Comparison of ENCODE assay signal across 17 cellular contexts in the genomic region with DNA sequence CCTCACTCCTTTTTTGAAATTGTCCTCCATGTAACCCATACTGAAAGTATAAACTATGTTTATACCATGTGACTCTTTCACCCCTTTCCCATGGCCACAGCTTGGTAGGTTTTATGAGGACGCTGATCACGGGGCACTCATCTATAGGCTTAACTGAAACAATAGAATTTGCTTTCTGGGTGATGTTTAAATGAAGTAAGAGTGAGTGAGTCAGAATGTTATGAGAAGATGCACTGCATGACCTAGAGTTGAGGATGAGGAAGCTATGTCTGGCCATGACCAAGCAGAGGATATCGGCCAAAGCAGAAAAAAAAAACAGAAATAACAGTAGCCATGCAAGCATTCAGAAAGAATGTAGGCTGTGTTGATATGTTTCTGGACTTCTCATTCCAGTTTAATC. TPM values are rescaled to one million over a fixed set of nuclear protein-coding genes. Genes with fewer than 3 reads are reported as not detected.
DNase-seq lines count a peak whose midpoint lies in the region; ATAC-seq and FAIRE-seq lines count a peak whose summit lies in the region.
"Had no signal": no experiment of that assay in that cellular context is flagged by ENCODE, and none has a peak within 500 bp of the region (broad histone marks: within the 10 kb centered on the region; RNA-seq: fewer than 3 reads in every experiment).

No MANE protein-coding gene starts in this region.

- no peak overlapping the region for H3K27ac Mint-ChIP-seq in stimulated activated naive CD8-positive, alpha-beta T cell treated with anti-CD3 and anti-CD28 coated beads, Interleukin-15, amount 100 ng/mL, for 72 hours
- H3K27ac Mint-ChIP-seq: activated CD4-positive, alpha-beta T cell treated with anti-CD3 and anti-CD28 coated beads, Interleukin-2, amount 10 ng/mL, durations not matched to agents 7 days and 5 days; activated naive CD4-positive, alpha-beta T cell treated with anti-CD3 and anti-CD28 coated beads, Interleukin-2, amount 10 ng/mL, durations not matched to agents 7 days and 5 days; CD4-positive, alpha-beta memory T cell had no signal

- no peaks in the 10 kb centered on the region for H3K9me3 ChIP-seq in small intestine (ENCODE audit: control insufficient read depth, low read depth)

- DNase-seq in GM04503 (ENCODE audit: low read depth) = peak; percentile 3
- DNase-seq in NCI-H226 = peak; percentile 57
- peak; percentile 43 to 96 for DNase-seq in dermis microvascular lymphatic vessel endothelial cell (ENCODE audit: low read depth in 2 of 2)
- DNase-seq in pulmonary artery endothelial cell (ENCODE audit: low read depth, low spot score) = peak; percentile 67
- no peak for DNase-seq in small intestine
- no peak for DNase-seq in stimulated activated naive CD8-positive, alpha-beta T cell treated with anti-CD3 and anti-CD28 coated beads, Interleukin-15, amount 100 ng/mL, for 72 hours
- DNase-seq in NCI-H524 (lab: John Stamatoyannopoulos, UW) = no peak
- DNase-seq: activated CD4-positive, alpha-beta T cell treated with anti-CD3 and anti-CD28 coated beads, Interleukin-2, amount 10 ng/mL, durations not matched to agents 7 days and 5 days; activated naive CD4-positive, alpha-beta T cell treated with anti-CD3 and anti-CD28 coated beads, Interleukin-2, amount 10 ng/mL, durations not matched to agents 7 days and 5 days; CD4-positive, alpha-beta memory T cell; NCI-H1092 treated with DMSO at 0.1 percent for 48 hours; right cardiac atrium; SHP77 treated with DMSO at 0.1 percent for 48 hours had no signal

- no peak overlapping the region for H3K4me3 ChIP-seq in small intestine (ENCODE audit: low read depth in 1 of 2, low read length in 2 of 2)
- H3K4me3 ChIP-seq: GM12878 had no signal

- H3K4me1 ChIP-seq in small intestine (ENCODE audit: control insufficient read depth in 2 of 2, insufficient read depth in 1 of 2, low read depth in 1 of 2, low read length in 1 of 2) = no peaks in the 10 kb centered on the region

- ATAC-seq in stimulated activated naive CD8-positive, alpha-beta T cell treated with anti-CD3 and anti-CD28 coated beads, Interleukin-15, amount 100 ng/mL, for 72 hours = no peak
- ATAC-seq: GM12878, HepG2, right cardiac atrium had no signal

- no peak overlapping the region for H3K27ac ChIP-seq in small intestine (ENCODE audit: low read depth in 1 of 2, low read length in 1 of 2)

- H3K9me3 Mint-ChIP-seq in stimulated activated naive CD8-positive, alpha-beta T cell treated with anti-CD3 and anti-CD28 coated beads, Interleukin-15, amount 100 ng/mL, for 72 hours = no peaks in the 10 kb centered on the region
- H3K9me3 Mint-ChIP-seq: activated CD4-positive, alpha-beta T cell treated with anti-CD3 and anti-CD28 coated beads, Interleukin-2, amount 10 ng/mL, durations not matched to agents 7 days and 5 days; activated naive CD4-positive, alpha-beta T cell treated with anti-CD3 and anti-CD28 coated beads, Interleukin-2, amount 10 ng/mL, durations not matched to agents 7 days and 5 days; CD4-positive, alpha-beta memory T cell had no signal

- WGBS in small intestine, 3 donors = 83 to 87% (median 85%) methylated on average over 3 of the region's 3 CpGs

- no peak for FAIRE-seq in small intestine (lab: Jason Lieb, UNC)
- FAIRE-seq: GM12878, H1, HepG2 had no signal

- H3K4me3 Mint-ChIP-seq in stimulated activated naive CD8-positive, alpha-beta T cell treated with anti-CD3 and anti-CD28 coated beads, Interleukin-15, amount 100 ng/mL, for 72 hours = no peak overlapping the region
- H3K4me3 Mint-ChIP-seq: activated CD4-positive, alpha-beta T cell treated with anti-CD3 and anti-CD28 coated beads, Interleukin-2, amount 10 ng/mL, durations not matched to agents 7 days and 5 days; activated naive CD4-positive, alpha-beta T cell treated with anti-CD3 and anti-CD28 coated beads, Interleukin-2, amount 10 ng/mL, durations not matched to agents 7 days and 5 days; CD4-positive, alpha-beta memory T cell had no signal

- no peaks in the 10 kb centered on the region for H3K4me1 Mint-ChIP-seq in stimulated activated naive CD8-positive, alpha-beta T cell treated with anti-CD3 and anti-CD28 coated beads, Interleukin-15, amount 100 ng/mL, for 72 hours
- H3K4me1 Mint-ChIP-seq: activated CD4-positive, alpha-beta T cell treated with anti-CD3 and anti-CD28 coated beads, Interleukin-2, amount 10 ng/mL, durations not matched to agents 7 days and 5 days; activated naive CD4-positive, alpha-beta T cell treated with anti-CD3 and anti-CD28 coated beads, Interleukin-2, amount 10 ng/mL, durations not matched to agents 7 days and 5 days; CD4-positive, alpha-beta memory T cell had no signal

- no peaks in the 10 kb centered on the region for H3K27me3 Mint-ChIP-seq in stimulated activated naive CD8-positive, alpha-beta T cell treated with anti-CD3 and anti-CD28 coated beads, Interleukin-15, amount 100 ng/mL, for 72 hours
- H3K27me3 Mint-ChIP-seq: activated CD4-positive, alpha-beta T cell treated with anti-CD3 and anti-CD28 coated beads, Interleukin-2, amount 10 ng/mL, durations not matched to agents 7 days and 5 days; activated naive CD4-positive, alpha-beta T cell treated with anti-CD3 and anti-CD28 coated beads, Interleukin-2, amount 10 ng/mL, durations not matched to agents 7 days and 5 days had no signal

- H3K36me3 ChIP-seq in small intestine (ENCODE audit: control insufficient read depth in 2 of 2, insufficient read depth in 2 of 2, low read length in 2 of 2) = no peaks in the 10 kb centered on the region

- H3K27me3 ChIP-seq in small intestine (ENCODE audit: control insufficient read depth in 2 of 2, insufficient read depth in 2 of 2, low read length in 2 of 2) = no peaks in the 10 kb centered on the region

RNA-seq across cellular contexts. Expression of gene SCN1A, which starts 34.9 kb away (rescaled TPM):
- total RNA-seq in dermis microvascular lymphatic vessel endothelial cell (under 0.01 TPM in 2 replicates), pulmonary artery endothelial cell (not detected in 2 replicates)
- polyA plus RNA-seq in small intestine = under 1 TPM in 1 of 3 donors, not detected in 2; 0.18 TPM
- total RNA-seq: activated CD4-positive, alpha-beta T cell treated with anti-CD3 and anti-CD28 coated beads, Interleukin-2, amount 10 ng/mL, durations not matched to agents 7 days and 5 days; CD4-positive, alpha-beta memory T cell; GM12878; mesenteric fat pad had no signal
- polyA plus RNA-seq: CD4-positive, alpha-beta memory T cell; GM12878 had no signal

Comparison
In these comparisons a context has a peak if more than half of its experiments do, and no peak if none do; other contexts are left out.
1. DNase-seq: peak in GM04503 (single experiment), NCI-H226 (single experiment), dermis microvascular lymphatic vessel endothelial cell (2 of 2) and pulmonary artery endothelial cell (single experiment); none in small intestine (single experiment), stimulated activated naive CD8-positive, alpha-beta T cell treated with anti-CD3 and anti-CD28 coated beads, Interleukin-15, amount 100 ng/mL, for 72 hours (0 of 2) and NCI-H524 (0 of 2).